Comparison of ENCODE assay signal across 29 cellular contexts in the genomic region with DNA sequence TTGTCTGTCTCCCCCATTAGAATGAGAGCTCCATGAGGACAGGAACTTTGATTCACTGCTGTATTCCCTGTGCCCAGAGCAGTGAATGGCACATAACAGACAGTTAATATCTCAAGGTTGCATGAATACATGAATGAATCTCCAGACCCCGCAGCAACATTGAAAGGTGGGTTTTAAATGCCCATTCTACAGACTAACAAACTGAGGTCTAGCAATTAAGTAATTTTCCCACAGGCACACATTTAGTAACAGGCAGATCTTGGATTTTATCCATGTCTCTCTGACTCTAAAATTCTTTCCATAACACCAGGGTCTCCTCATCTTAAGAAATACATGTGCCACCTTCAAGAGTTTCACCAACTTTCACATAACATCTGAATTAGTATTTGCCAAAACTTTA.
"Had no signal": no experiment of that assay in that cellular context is flagged by ENCODE, and none has a peak within 500 bp of the region (broad histone marks: within the 10 kb centered on the region; RNA-seq: fewer than 3 reads in every experiment).

No MANE protein-coding gene starts in this region.

- FAIRE-seq: colon, endometrium, endothelial cell of umbilical vein, frontal cortex had no signal

- H3K9me3 ChIP-seq: colonic mucosa, esophagus muscularis mucosa, esophagus squamous epithelium, gastrocnemius medialis, gastroesophageal sphincter, heart left ventricle, heart right ventricle had no signal

- H3K4me3 ChIP-seq: colonic mucosa, coronary artery, dorsolateral prefrontal cortex, esophagus muscularis mucosa, esophagus squamous epithelium, gastrocnemius medialis, gastroesophageal sphincter, heart left ventricle, heart right ventricle had no signal

- H3K27ac Mint-ChIP-seq: dendritic cell treated with granulocyte-macrophage colony-stimulating factor and Interleukin-4, amounts not matched to agents 40 ng/mL and 50 ng/mL, for 4 days; effector memory CD8-positive, alpha-beta T cell; endodermal cell had no signal

- H3K27ac ChIP-seq: colonic mucosa, coronary artery, dorsolateral prefrontal cortex, epithelial cell of prostate, esophagus muscularis mucosa, esophagus squamous epithelium, foreskin keratinocyte, gastrocnemius medialis, gastroesophageal sphincter, heart left ventricle, heart right ventricle had no signal

- H3K36me3 ChIP-seq: colonic mucosa, esophagus muscularis mucosa, esophagus squamous epithelium, gastrocnemius medialis, gastroesophageal sphincter, heart left ventricle, heart right ventricle had no signal

- H3K27me3 ChIP-seq: colonic mucosa, dorsolateral prefrontal cortex, esophagus muscularis mucosa, esophagus squamous epithelium, foreskin keratinocyte, gastrocnemius medialis, gastroesophageal sphincter, heart left ventricle, heart right ventricle had no signal

- H3K9me3 Mint-ChIP-seq: dendritic cell treated with granulocyte-macrophage colony-stimulating factor and Interleukin-4, amounts not matched to agents 40 ng/mL and 50 ng/mL, for 4 days; effector memory CD8-positive, alpha-beta T cell; endodermal cell had no signal

- H3K27me3 Mint-ChIP-seq: dendritic cell treated with granulocyte-macrophage colony-stimulating factor and Interleukin-4, amounts not matched to agents 40 ng/mL and 50 ng/mL, for 4 days; effector memory CD8-positive, alpha-beta T cell had no signal

- H3K4me3 Mint-ChIP-seq: dendritic cell treated with granulocyte-macrophage colony-stimulating factor and Interleukin-4, amounts not matched to agents 40 ng/mL and 50 ng/mL, for 4 days; effector memory CD8-positive, alpha-beta T cell; endodermal cell had no signal

- H3K4me1 ChIP-seq: colonic mucosa, foreskin keratinocyte, gastrocnemius medialis had no signal

- H3K4me1 Mint-ChIP-seq: endodermal cell had no signal

- DNase-seq: colonic mucosa; cortex of kidney; dermis blood vessel endothelial cell; dorsolateral prefrontal cortex; effector CD4-positive, alpha-beta T cell; effector CD8-positive, alpha-beta T cell; effector memory CD4-positive, alpha-beta T cell; effector memory CD8-positive, alpha-beta T cell; endodermal cell; erythroblast; esophagus squamous epithelium; foreskin fibroblast; foreskin keratinocyte; foreskin melanocyte; gastrocnemius medialis; glutamatergic neuron; head of caudate nucleus; heart left ventricle; heart right ventricle had no signal

- ATAC-seq: effector memory CD8-positive, alpha-beta T cell; esophagus mucosa; foreskin keratinocyte; gastrocnemius medialis; gastroesophageal sphincter; heart left ventricle; heart right ventricle had no signal
